1 cellular context compared by ENCODE assay signal in genomic region chr16:20899503-20900298, GRCh38.
TF ChIP-seq lines count a peak whose summit lies in the region.

No MANE protein-coding gene starts in this region.

TF ChIP-seq in HepG2, 621 proteins besides CTCF, POLR2A, EP300 and RAD21 (continued from another document and continues in another):
- TF ChIP-seq REST (IDR thresholded peaks at IDR 0.05; ENCODE audit: borderline replicate concordance in 1 of 2, low read depth in 1 of 2, low read length in 2 of 2) (peak in 1 of 2 experiments; percentile 31; a peak in 1 of 4 replicates), ZNF251 (CRISPR knock-in tag; IDR thresholded peaks at IDR 0.05) (peak; percentile 39; the same call in 1 of the 2 replicates), ZNF205 (CRISPR knock-in tag; IDR thresholded peaks at IDR 0.05) (0 out of 2 replicates have a peak, but pooled peaks have one; percentile 42), HNF1B (CRISPR knock-in tag; IDR thresholded peaks at IDR 0.05) (peak; percentile 99), ASH2L (IDR thresholded peaks at IDR 0.05; ENCODE audit: insufficient read length, low read depth, low read length) (no peak), ATF1 (CRISPR knock-in tag; IDR thresholded peaks at IDR 0.05) (no peak), NCOA1 (CRISPR knock-in tag; IDR thresholded peaks at IDR 0.05) (no peak), IKZF5 (CRISPR knock-in tag; IDR thresholded peaks at IDR 0.05) (peak; percentile 11; the same call in 1 of the 2 replicates), PBX3 (CRISPR knock-in tag; IDR thresholded peaks at IDR 0.05; ENCODE audit: borderline replicate concordance) (0 out of 2 replicates have a peak, but pooled peaks have one; percentile 8), KMT2A (CRISPR knock-in tag; IDR thresholded peaks at IDR 0.05) (peak; percentile 47), ZNF331 (CRISPR knock-in tag; IDR thresholded peaks at IDR 0.05) (peak; percentile 73), ERF (CRISPR knock-in tag; IDR thresholded peaks at IDR 0.05) (peak; percentile 53), RNF219 (CRISPR knock-in tag; IDR thresholded peaks at IDR 0.05) (no peak), ZNF17 (CRISPR knock-in tag; IDR thresholded peaks at IDR 0.05) (no peak), ZNF670 (CRISPR knock-in tag; IDR thresholded peaks at IDR 0.05; ENCODE audit: borderline replicate concordance) (peak; percentile 71; the same call in 1 of the 2 replicates), KAT7 (CRISPR knock-in tag; IDR thresholded peaks at IDR 0.05; ENCODE audit: borderline replicate concordance) (peak; percentile 42; the same call in 1 of the 2 replicates), ZNF44 (CRISPR knock-in tag; IDR thresholded peaks at IDR 0.05) (peak; percentile 14; the same call in 1 of the 2 replicates), MAFG (CRISPR knock-in tag; IDR thresholded peaks at IDR 0.05) (no peak), ZNF562 (CRISPR knock-in tag; IDR thresholded peaks at IDR 0.05; ENCODE audit: borderline replicate concordance) (no peak), NCOR1 (IDR thresholded peaks at IDR 0.05; ENCODE audit: borderline replicate concordance, low read length) (no peak; the same call in 1 of the 2 replicates), LRRFIP1 (CRISPR knock-in tag; conservative IDR thresholded peaks at IDR 0.05) (no peak; the same call in 1 of the 2 replicates), PCBP1 (IDR thresholded peaks at IDR 0.05; ENCODE audit: borderline replicate concordance, low read depth, low read length) (0 out of 2 replicates have a peak, but pooled peaks have one; percentile 88), PPARG (CRISPR knock-in tag; conservative IDR thresholded peaks at IDR 0.05) (peak; percentile 59; the same call in 1 of the 2 replicates), THAP8 (CRISPR knock-in tag; IDR thresholded peaks at IDR 0.05; ENCODE audit: borderline replicate concordance) (no peak), ZNF772 (CRISPR knock-in tag; IDR thresholded peaks at IDR 0.05) (peak; percentile 98), ZNF567 (CRISPR knock-in tag; IDR thresholded peaks at IDR 0.05; ENCODE audit: borderline replicate concordance) (no peak; the same call in none of the 2 replicates), CENPX (CRISPR knock-in tag; IDR thresholded peaks at IDR 0.05) (no peak), HMGXB4 (CRISPR knock-in tag; IDR thresholded peaks at IDR 0.05; ENCODE audit: borderline replicate concordance in 1 of 2, low read depth in 1 of 2) (peak in 1 of 2 experiments; percentile 49; a peak in 3 of 4 replicates), SRF (IDR thresholded peaks at IDR 0.05; ENCODE audit: low read depth, low read length) (no peak), POLR2AphosphoS2 (IDR thresholded peaks at IDR 0.05; ENCODE audit: low read depth, low read length) (no peak), ZSCAN21 (CRISPR knock-in tag; IDR thresholded peaks at IDR 0.05; ENCODE audit: borderline replicate concordance) (no peak), ZNF430 (CRISPR knock-in tag; IDR thresholded peaks at IDR 0.05) (no peak; the same call in 1 of the 2 replicates), NRL (CRISPR knock-in tag; IDR thresholded peaks at IDR 0.05; ENCODE audit: borderline replicate concordance) (peak; percentile 69; the same call in 1 of the 2 replicates), AKAP8 (CRISPR knock-in tag; IDR thresholded peaks at IDR 0.05) (0 out of 2 replicates have a peak, but pooled peaks have one; percentile 13), JDP2 (CRISPR knock-in tag; IDR thresholded peaks at IDR 0.05; ENCODE audit: borderline replicate concordance) (no peak), ZKSCAN8 (CRISPR knock-in tag; IDR thresholded peaks at IDR 0.05; ENCODE audit: borderline replicate concordance) (0 out of 2 replicates have a peak, but pooled peaks have one; percentile 53)
- TF ChIP-seq, protein P1, sequence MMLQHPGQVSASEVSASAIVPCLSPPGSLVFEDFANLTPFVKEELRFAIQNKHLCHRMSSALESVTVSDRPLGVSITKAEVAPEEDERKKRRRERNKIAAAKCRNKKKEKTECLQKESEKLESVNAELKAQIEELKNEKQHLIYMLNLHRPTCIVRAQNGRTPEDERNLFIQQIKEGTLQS (CRISPR knock-in tag; IDR thresholded peaks at IDR 0.05), result 0 out of 2 replicates have a peak, but pooled peaks have one; percentile 39
- TF ChIP-seq, protein P2, sequence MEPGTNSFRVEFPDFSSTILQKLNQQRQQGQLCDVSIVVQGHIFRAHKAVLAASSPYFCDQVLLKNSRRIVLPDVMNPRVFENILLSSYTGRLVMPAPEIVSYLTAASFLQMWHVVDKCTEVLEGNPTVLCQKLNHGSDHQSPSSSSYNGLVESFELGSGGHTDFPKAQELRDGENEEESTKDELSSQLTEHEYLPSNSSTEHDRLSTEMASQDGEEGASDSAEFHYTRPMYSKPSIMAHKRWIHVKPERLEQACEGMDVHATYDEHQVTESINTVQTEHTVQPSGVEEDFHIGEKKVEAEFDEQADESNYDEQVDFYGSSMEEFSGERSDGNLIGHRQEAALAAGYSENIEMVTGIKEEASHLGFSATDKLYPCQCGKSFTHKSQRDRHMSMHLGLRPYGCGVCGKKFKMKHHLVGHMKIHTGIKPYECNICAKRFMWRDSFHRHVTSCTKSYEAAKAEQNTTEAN (CRISPR knock-in tag; conservative IDR thresholded peaks at IDR 0.05), result no peak
- TF ChIP-seq, protein P3, sequence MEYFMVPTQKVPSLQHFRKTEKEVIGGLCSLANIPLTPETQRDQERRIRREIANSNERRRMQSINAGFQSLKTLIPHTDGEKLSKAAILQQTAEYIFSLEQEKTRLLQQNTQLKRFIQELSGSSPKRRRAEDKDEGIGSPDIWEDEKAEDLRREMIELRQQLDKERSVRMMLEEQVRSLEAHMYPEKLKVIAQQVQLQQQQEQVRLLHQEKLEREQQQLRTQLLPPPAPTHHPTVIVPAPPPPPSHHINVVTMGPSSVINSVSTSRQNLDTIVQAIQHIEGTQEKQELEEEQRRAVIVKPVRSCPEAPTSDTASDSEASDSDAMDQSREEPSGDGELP (IDR thresholded peaks at IDR 0.05; ENCODE audit: borderline replicate concordance, low read depth), result peak; percentile 46; the same call in 1 of the 2 replicates
- TF ChIP-seq, protein P4, sequence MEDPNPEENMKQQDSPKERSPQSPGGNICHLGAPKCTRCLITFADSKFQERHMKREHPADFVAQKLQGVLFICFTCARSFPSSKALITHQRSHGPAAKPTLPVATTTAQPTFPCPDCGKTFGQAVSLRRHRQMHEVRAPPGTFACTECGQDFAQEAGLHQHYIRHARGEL (CRISPR knock-in tag; IDR thresholded peaks at IDR 0.05), result no peak
